Comparison of ENCODE assay signal across 9 cellular contexts in the genomic region with DNA sequence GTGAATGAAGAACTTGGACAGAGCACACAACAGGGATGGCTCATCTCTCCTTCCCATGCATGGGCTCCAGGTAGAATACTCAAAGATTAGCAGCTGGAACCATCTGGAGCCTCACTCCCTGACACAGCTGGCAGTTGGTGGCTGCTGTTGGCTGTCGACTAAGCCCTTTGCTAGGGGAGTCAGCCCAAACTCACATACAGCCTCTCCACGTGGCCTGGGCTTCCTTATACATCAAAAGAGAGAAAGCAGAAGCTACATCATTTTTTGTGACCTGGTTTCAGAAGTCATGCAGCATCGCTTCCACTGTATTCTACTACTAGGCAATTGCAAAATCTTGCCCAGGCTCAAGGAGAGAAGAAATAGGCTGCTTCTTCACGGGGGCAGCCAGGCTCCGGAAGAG.
"Had no signal": no experiment of that assay in that cellular context is flagged by ENCODE, and none has a peak within 500 bp of the region (broad histone marks: within the 10 kb centered on the region; RNA-seq: fewer than 3 reads in every experiment).

No MANE protein-coding gene starts in this region.

- H3K27me3 ChIP-seq: adrenal gland, heart left ventricle had no signal

- H3K4me3 ChIP-seq: adrenal gland, heart left ventricle, mucosa of descending colon had no signal

- DNase-seq: activated naive CD4-positive, alpha-beta T cell treated with anti-CD3 and anti-CD28 coated beads, Interleukin-2, amount 50 U/mL, for 16 hours; activated T-cell treated with anti-CD3 and anti-CD28 coated beads, Interleukin-2, amount 50 U/mL, for 1 hour; adrenal gland; foreskin melanocyte; heart left ventricle; mammary epithelial cell; mucosa of descending colon; naive thymus-derived CD8-positive, alpha-beta T cell had no signal

- H3K4me1 ChIP-seq: adrenal gland, heart left ventricle had no signal

- H3K9me3 ChIP-seq: adrenal gland, heart left ventricle, mucosa of descending colon had no signal

- H3K27ac ChIP-seq: adrenal gland, heart left ventricle had no signal

- ATAC-seq: heart left ventricle; left lobe of liver; mucosa of descending colon; naive thymus-derived CD8-positive, alpha-beta T cell had no signal

- H3K36me3 ChIP-seq: adrenal gland had no signal
